In genomic region chr17:59000022-59000421, GRCh38 we compare ENCODE assay signal across 17 cellular contexts.
"Had no signal": no experiment of that assay in that cellular context is flagged by ENCODE, and none has a peak within 500 bp of the region (broad histone marks: within the 10 kb centered on the region; RNA-seq: fewer than 3 reads in every experiment).

No MANE protein-coding gene starts in this region.

- H3K9me3 Mint-ChIP-seq: activated T-helper 1 cell treated with anti-CD3 and anti-CD28 coated beads, Interleukin-12 subunit alpha, Interleukin-12 subunit beta, Interleukin-2, Interleukin-4 antibody, amounts not matched to agents 30 ng/mL and 10 ng/mL and 1 ng/mL, durations not matched to agents 14 hours and 24 hours and 36 hours; stimulated activated naive B cell treated with anti-CD40 and anti-IgM and Interleukin-4, amounts not matched to agents 10 μg/mL and 1 μg/mL and 100 μg/mL, for 72 hours had no signal

- H3K27ac Mint-ChIP-seq: activated T-helper 1 cell treated with anti-CD3 and anti-CD28 coated beads, Interleukin-12 subunit alpha, Interleukin-12 subunit beta, Interleukin-2, Interleukin-4 antibody, amounts not matched to agents 30 ng/mL and 10 ng/mL and 1 ng/mL, durations not matched to agents 14 hours and 24 hours and 36 hours had no signal

- H3K9me3 ChIP-seq: esophagus muscularis mucosa, heart right ventricle, left ventricle myocardium inferior, right lobe of liver, thoracic aorta, upper lobe of left lung had no signal

- H3K27me3 ChIP-seq: esophagus muscularis mucosa, heart right ventricle, right lobe of liver, upper lobe of left lung had no signal

- H3K36me3 ChIP-seq: right lobe of liver, thoracic aorta had no signal

- H3K4me1 ChIP-seq: parathyroid adenoma had no signal

- H3K27me3 Mint-ChIP-seq: activated CD4-positive, alpha-beta T cell treated with anti-CD3 and anti-CD28 coated beads for 36 hours; stimulated activated naive B cell treated with anti-CD40 and anti-IgM and Interleukin-4, amounts not matched to agents 10 μg/mL and 1 μg/mL and 100 μg/mL, for 72 hours had no signal

- ATAC-seq: activated CD4-positive, alpha-beta T cell treated with anti-CD3 and anti-CD28 coated beads for 36 hours; heart right ventricle; right lobe of liver; stimulated activated naive B cell treated with anti-CD40 and anti-IgM and Interleukin-4, amounts not matched to agents 10 μg/mL and 1 μg/mL and 100 μg/mL, for 72 hours had no signal

- H3K4me3 ChIP-seq: esophagus muscularis mucosa, heart right ventricle, left ventricle myocardium inferior, right lobe of liver, thoracic aorta, upper lobe of left lung had no signal

- H3K27ac ChIP-seq: esophagus muscularis mucosa, left ventricle myocardium inferior, parathyroid adenoma, thoracic aorta had no signal

- DNase-seq: activated CD4-positive, alpha-beta T cell treated with anti-CD3 and anti-CD28 coated beads for 36 hours; activated CD8-positive, alpha-beta memory T cell treated with anti-CD3 and anti-CD28 coated beads for 24 hours; anterior cingulate cortex; effector CD8-positive, alpha-beta T cell; heart right ventricle; left ventricle myocardium inferior; mammary epithelial cell; right lobe of liver; small intestine; stimulated activated CD4-positive, alpha-beta T cell treated with anti-CD3 and anti-CD28 coated beads, Interleukin-4, amount 100 ng/mL, for 24 hours; stimulated activated naive B cell treated with anti-CD40 and anti-IgM and Interleukin-4, amounts not matched to agents 10 μg/mL and 1 μg/mL and 100 μg/mL, for 72 hours; SW 1271; upper lobe of left lung had no signal

- H3K4me3 Mint-ChIP-seq: activated CD4-positive, alpha-beta T cell treated with anti-CD3 and anti-CD28 coated beads for 36 hours; activated T-helper 1 cell treated with anti-CD3 and anti-CD28 coated beads, Interleukin-12 subunit alpha, Interleukin-12 subunit beta, Interleukin-2, Interleukin-4 antibody, amounts not matched to agents 30 ng/mL and 10 ng/mL and 1 ng/mL, durations not matched to agents 14 hours and 24 hours and 36 hours had no signal
